Comparison of ENCODE assay signal across 8 cellular contexts in the genomic region with DNA sequence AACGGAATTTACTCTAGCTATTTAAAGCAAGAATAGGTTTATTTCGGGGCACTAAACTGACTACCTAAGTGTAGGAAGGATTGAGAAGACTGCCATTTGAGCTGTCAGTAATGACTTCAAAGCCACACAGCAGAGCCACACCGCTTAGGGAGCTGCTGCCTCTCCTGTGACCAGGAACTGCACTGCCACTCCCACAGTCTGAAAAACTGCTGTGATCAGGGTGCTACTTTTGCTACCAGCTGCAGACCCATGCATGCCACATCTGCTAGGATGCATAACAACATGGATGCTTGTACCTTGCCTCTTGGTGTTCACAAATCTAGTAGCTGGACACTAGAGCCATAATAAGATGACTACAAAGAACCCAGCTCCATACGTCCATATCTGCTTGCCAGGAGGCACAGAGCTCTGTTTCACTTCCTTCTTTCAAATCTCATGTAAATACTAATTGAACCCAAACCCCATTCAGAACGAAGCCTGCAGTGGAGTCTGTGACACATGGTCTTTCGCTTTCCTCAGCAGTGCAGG.
DNase-seq lines count a peak whose midpoint lies in the region; ATAC-seq lines count a peak whose summit lies in the region.

No MANE protein-coding gene starts in this region.

- DNase-seq in CD1c-positive myeloid dendritic cell (ENCODE audit: extremely low spot score) (peak; percentile 6), SKM-1 (lab: John Stamatoyannopoulos, UW; ENCODE audit: unreplicated experiment) (peak; percentile 20), NCI-H2081 treated with DMSO at 0.1 percent for 48 hours (lab: John Stamatoyannopoulos, UW) (no peak), iPS-NIHi11 (ENCODE audit: low spot score) (no peak)
- DNase-seq in activated CD8-positive, alpha-beta memory T cell treated with anti-CD3 and anti-CD28 coated beads for 24 hours, result no peak
- DNase-seq in activated CD4-positive, alpha-beta T cell treated with anti-CD3 and anti-CD28 coated beads, Interleukin-2, amount 50 U/mL, for 1 hour, result no peak

- peak; percentile 72 for ATAC-seq in GM19397 (IDR thresholded peaks at IDR 0.05; ENCODE audit: unreplicated experiment)
- ATAC-seq in HG03064 (IDR thresholded peaks at IDR 0.05; ENCODE audit: low read depth, unreplicated experiment), result peak; percentile 75

Comparison
In these comparisons a context has a peak if more than half of its experiments do, and no peak if none do; other contexts are left out.
1. DNase-seq: peak in CD1c-positive myeloid dendritic cell (single experiment) and SKM-1 (single experiment); none in NCI-H2081 treated with DMSO at 0.1 percent for 48 hours (single experiment), iPS-NIHi11 (single experiment), activated CD8-positive, alpha-beta memory T cell treated with anti-CD3 and anti-CD28 coated beads for 24 hours (single experiment) and activated CD4-positive, alpha-beta T cell treated with anti-CD3 and anti-CD28 coated beads, Interleukin-2, amount 50 U/mL, for 1 hour (single experiment).